In genomic region chr11:70423523-70424505, GRCh38 we compare ENCODE assay signal across 8 cellular contexts. TPM values are rescaled to one million over a fixed set of nuclear protein-coding genes. Genes with fewer than 3 reads are reported as not detected.
DNase-seq lines count a peak whose midpoint lies in the region; ATAC-seq and TF ChIP-seq lines count a peak whose summit lies in the region.

No MANE protein-coding gene starts in this region.

- intact Hi-C loops in activated CD8-positive, alpha-beta T cell treated with anti-CD3 and anti-CD28 coated beads for 36 hours (cut with micrococcal nuclease), result no loop called here

- no peak overlapping the region for H3K27ac Mint-ChIP-seq in activated CD8-positive, alpha-beta T cell treated with anti-CD3 and anti-CD28 coated beads for 36 hours

- CTCF ChIA-PET in activated CD8-positive, alpha-beta T cell treated with anti-CD3 and anti-CD28 coated beads for 36 hours (lab: Charles Lee), result no interaction called here

- H3K4me1 Mint-ChIP-seq in activated CD8-positive, alpha-beta T cell treated with anti-CD3 and anti-CD28 coated beads for 36 hours (ENCODE audit: low read depth), result peaks cover 10% of the 10 kb centered on the region

- peaks cover 2% of the 10 kb centered on the region for H3K36me3 Mint-ChIP-seq in activated CD8-positive, alpha-beta T cell treated with anti-CD3 and anti-CD28 coated beads for 36 hours (ENCODE audit: low read depth)

- peak; percentile 45 for ATAC-seq in HG02852 (IDR thresholded peaks at IDR 0.05; ENCODE audit: unreplicated experiment)
- ATAC-seq in activated CD8-positive, alpha-beta T cell treated with anti-CD3 and anti-CD28 coated beads for 36 hours, result peak; percentile 73

- no peaks in the 10 kb centered on the region for H3K9me3 Mint-ChIP-seq in activated CD8-positive, alpha-beta T cell treated with anti-CD3 and anti-CD28 coated beads for 36 hours

- peaks cover 5% of the 10 kb centered on the region for H3K27me3 Mint-ChIP-seq in activated CD8-positive, alpha-beta T cell treated with anti-CD3 and anti-CD28 coated beads for 36 hours

- TF ChIP-seq CTCF in activated CD8-positive, alpha-beta T cell treated with anti-CD3 and anti-CD28 coated beads for 36 hours (IDR thresholded peaks at IDR 0.05), result no peak

- DNase-seq in DMS114 treated with DMSO at 0.1 percent for 48 hours (lab: John Stamatoyannopoulos, UW; ENCODE audit: unreplicated experiment), result peak; percentile 69
- peak; percentile 71 for DNase-seq in activated CD8-positive, alpha-beta T cell treated with anti-CD3 and anti-CD28 coated beads for 36 hours
- peak; percentile 88 for DNase-seq in kidney tubule cell (ENCODE audit: low spot score)
- DNase-seq in NCI-H1417 (lab: John Stamatoyannopoulos, UW), result no peak
- DNase-seq in GM19240 (ENCODE audit: insufficient read length, low spot score), result no peak
- no peak for DNase-seq in Ammon's horn (ENCODE audit: low spot score)
- DNase-seq in anterior cingulate cortex (lab: John Stamatoyannopoulos, UW), result no peak

- POLR2A ChIA-PET in activated CD8-positive, alpha-beta T cell treated with anti-CD3 and anti-CD28 coated beads for 36 hours (lab: Charles Lee), result no interaction called here

- no peak overlapping the region for H3K4me3 Mint-ChIP-seq in activated CD8-positive, alpha-beta T cell treated with anti-CD3 and anti-CD28 coated beads for 36 hours

RNA-seq across cellular contexts. Expression of gene CTTN, which starts 25.5 kb away (rescaled TPM):
- total RNA-seq in activated CD8-positive, alpha-beta T cell treated with anti-CD3 and anti-CD28 coated beads for 36 hours, result 1 to 10 TPM; 8.6 to 9.9 TPM

Comparison
In these comparisons a context has a peak if more than half of its experiments do, and no peak if none do; other contexts are left out.
1. DNase-seq: peak in DMS114 treated with DMSO at 0.1 percent for 48 hours (single experiment), activated CD8-positive, alpha-beta T cell treated with anti-CD3 and anti-CD28 coated beads for 36 hours (single experiment) and kidney tubule cell (single experiment); none in NCI-H1417 (0 of 3), GM19240 (single experiment), Ammon's horn (single experiment) and anterior cingulate cortex (0 of 58).